In genomic region chr12:17588968-17589367, GRCh38 we compare ENCODE assay signal across 11 cellular contexts.
DNase-seq lines count a peak whose midpoint lies in the region; TF ChIP-seq lines count a peak whose summit lies in the region.
"Had no signal": no experiment of that assay in that cellular context is flagged by ENCODE, and none has a peak within 500 bp of the region (broad histone marks: within the 10 kb centered on the region; RNA-seq: fewer than 3 reads in every experiment).

No MANE protein-coding gene starts in this region.

- H3K9me3 Mint-ChIP-seq in neural progenitor cell, result no peaks in the 10 kb centered on the region

- H3K27me3 Mint-ChIP-seq in neural progenitor cell (ENCODE audit: insufficient read depth, low read depth), result no peaks in the 10 kb centered on the region
- H3K27me3 Mint-ChIP-seq: activated naive CD8-positive, alpha-beta T cell treated with anti-CD3 and anti-CD28 coated beads, Interleukin-2, amount 10 ng/mL, durations not matched to agents 7 days and 5 days had no signal

- H3K4me1 ChIP-seq in neural progenitor cell, result peaks cover 6% of the 10 kb centered on the region

- H3K9me3 ChIP-seq in neural progenitor cell (ENCODE audit: low read depth) (no peaks in the 10 kb centered on the region), MG63 (no peaks in the 10 kb centered on the region)

- H3K27ac Mint-ChIP-seq in neural progenitor cell, result no peak overlapping the region
- H3K27ac Mint-ChIP-seq: activated naive CD8-positive, alpha-beta T cell treated with anti-CD3 and anti-CD28 coated beads, Interleukin-2, amount 10 ng/mL, durations not matched to agents 7 days and 5 days had no signal

- H3K36me3 Mint-ChIP-seq in neural progenitor cell, result no peaks in the 10 kb centered on the region
- H3K36me3 Mint-ChIP-seq: activated naive CD8-positive, alpha-beta T cell treated with anti-CD3 and anti-CD28 coated beads, Interleukin-2, amount 10 ng/mL, durations not matched to agents 7 days and 5 days had no signal

- peak; percentile 9 for TF ChIP-seq CTCF in GM12873 (IDR thresholded peaks at IDR 0.05; ENCODE audit: insufficient read depth, low read depth, low read length, missing control alignments)
- TF ChIP-seq CTCF in neural progenitor cell (IDR thresholded peaks at IDR 0.05), result peak; percentile 76
- TF ChIP-seq CTCF in foreskin fibroblast (IDR thresholded peaks at IDR 0.05; ENCODE audit: low read depth, low read length), result no peak

- in situ Hi-C loops in T47D (cut with HindIII; ENCODE audit: low pct_unique_long_range_greater_than_20kb, low sequenced_read_pairs), result no loop called here

- H3K36me3 ChIP-seq in neural progenitor cell (no peaks in the 10 kb centered on the region), MG63 (no peaks in the 10 kb centered on the region)

- no peaks in the 10 kb centered on the region for H3K79me2 ChIP-seq in neural progenitor cell (ENCODE audit: low read depth)

- no peak overlapping the region for H3K9ac ChIP-seq in neural progenitor cell

- H3K4me1 Mint-ChIP-seq in neural progenitor cell, result no peaks in the 10 kb centered on the region
- H3K4me1 Mint-ChIP-seq: activated naive CD8-positive, alpha-beta T cell treated with anti-CD3 and anti-CD28 coated beads, Interleukin-2, amount 10 ng/mL, durations not matched to agents 7 days and 5 days had no signal

- peak; percentile 28 for DNase-seq in MV-4-11 (lab: John Stamatoyannopoulos, UW)
- peak; percentile 1 to 75 for DNase-seq in T47D (ENCODE audit: low read depth in 1 of 2, low spot score in 1 of 2)
- peak; percentile 73 for DNase-seq in neural progenitor cell (ENCODE audit: low spot score)
- DNase-seq in foreskin fibroblast, result no peak
- no peak for DNase-seq in MG63
- no peak for DNase-seq in stimulated activated CD4-positive, alpha-beta T cell treated with anti-CD3 and anti-CD28 coated beads, Interleukin-2, amount 100 ng/mL, for 24 hours
- DNase-seq in NCI-H1105 treated with DMSO at 0.1 percent for 48 hours (lab: John Stamatoyannopoulos, UW), result no peak
- DNase-seq: activated naive CD8-positive, alpha-beta T cell treated with anti-CD3 and anti-CD28 coated beads, Interleukin-2, amount 10 ng/mL, durations not matched to agents 7 days and 5 days; hippocampal formation had no signal

- H3K27me3 ChIP-seq in neural progenitor cell, result no peaks in the 10 kb centered on the region
- no peaks in the 10 kb centered on the region; the same call in 1 of the 2 replicates for H3K27me3 ChIP-seq in MG63

- no peak overlapping the region for H3K4me2 ChIP-seq in neural progenitor cell

- H2AFZ ChIP-seq in neural progenitor cell (replicated peaks), result peak overlapping the region; percentile 98

- no peak overlapping the region for H3K27ac ChIP-seq in neural progenitor cell
- H3K27ac ChIP-seq: SK-N-MC had no signal

- no peaks in the 10 kb centered on the region for H3F3A ChIP-seq in neural progenitor cell (ENCODE audit: low read depth)

- H3K4me3 ChIP-seq in neural progenitor cell, result no peak overlapping the region
- H3K4me3 ChIP-seq in foreskin fibroblast (ENCODE audit: low read depth in 1 of 2, low read length in 2 of 2), result no peak overlapping the region
- H3K4me3 ChIP-seq in MG63, result no peak overlapping the region
- H3K4me3 ChIP-seq: SK-N-MC had no signal

- H4K20me1 ChIP-seq in neural progenitor cell (ENCODE audit: low read depth), result no peaks in the 10 kb centered on the region

- peak overlapping the region; percentile 12 for H3K4me3 Mint-ChIP-seq in neural progenitor cell
- H3K4me3 Mint-ChIP-seq: activated naive CD8-positive, alpha-beta T cell treated with anti-CD3 and anti-CD28 coated beads, Interleukin-2, amount 10 ng/mL, durations not matched to agents 7 days and 5 days had no signal

Comparison
In these comparisons a context has a peak if more than half of its experiments do, and no peak if none do; other contexts are left out.
1. DNase-seq: peak in MV-4-11 (single experiment), T47D (2 of 2) and neural progenitor cell (single experiment); none in foreskin fibroblast (0 of 2), MG63 (single experiment), stimulated activated CD4-positive, alpha-beta T cell treated with anti-CD3 and anti-CD28 coated beads, Interleukin-2, amount 100 ng/mL, for 24 hours (0 of 2) and NCI-H1105 treated with DMSO at 0.1 percent for 48 hours (single experiment).